9 cellular contexts compared by ENCODE assay signal in genomic region chr14:68506645-68507405, GRCh38.
DNase-seq lines count a peak whose midpoint lies in the region; ATAC-seq lines count a peak whose summit lies in the region.
"Had no signal": no experiment of that assay in that cellular context is flagged by ENCODE, and none has a peak within 500 bp of the region (broad histone marks: within the 10 kb centered on the region; RNA-seq: fewer than 3 reads in every experiment).

No MANE protein-coding gene starts in this region.

- peak overlapping the region; percentile 94 for H4K8ac ChIP-seq in mesenchymal stem cell (ENCODE audit: low read length)

- no peak overlapping the region for H2AFZ ChIP-seq in mesenchymal stem cell (ENCODE audit: low read depth, low read length)

- no peak overlapping the region for H2BK5ac ChIP-seq in mesenchymal stem cell (ENCODE audit: low read depth, low read length, poor library complexity, severe bottlenecking)

- no peaks in the 10 kb centered on the region for H3K36me3 ChIP-seq in mesenchymal stem cell (ENCODE audit: control insufficient read depth in 1 of 2, insufficient read depth in 2 of 2, low read depth in 1 of 2, low read length in 2 of 2)

- peak overlapping the region; percentile 57 to 82 for H3K4ac ChIP-seq in mesenchymal stem cell (ENCODE audit: low read depth in 1 of 2, low read length in 2 of 2)

- H3K4me3 ChIP-seq in mesenchymal stem cell (ENCODE audit: insufficient read depth in 1 of 2, low read depth in 1 of 2, low read length in 2 of 2) = no peak overlapping the region

- peak overlapping the region; percentile 94 for H4K91ac ChIP-seq in mesenchymal stem cell (ENCODE audit: low read length)

- ATAC-seq in GM18868 (IDR thresholded peaks at IDR 0.05; ENCODE audit: unreplicated experiment) = peak; percentile 77
- peak; percentile 66 for ATAC-seq in HG02885 (IDR thresholded peaks at IDR 0.05; ENCODE audit: poor library complexity, unreplicated experiment)
- ATAC-seq: Panc1 had no signal

- no peak overlapping the region for H3K4me2 ChIP-seq in mesenchymal stem cell (ENCODE audit: low read length, poor library complexity, severe bottlenecking)

- peak overlapping the region; percentile 8 for H2AK5ac ChIP-seq in mesenchymal stem cell (ENCODE audit: low read length, severe bottlenecking)

- 80% methylated on average over 10 of the region's 11 CpGs for WGBS in mesenchymal stem cell

- H3K79me1 ChIP-seq in mesenchymal stem cell (replicated peaks; ENCODE audit: low read length, poor library complexity, severe bottlenecking) = no peaks in the 10 kb centered on the region

- peak overlapping the region; percentile 19 for H2BK120ac ChIP-seq in mesenchymal stem cell (ENCODE audit: low read depth, low read length)

- H3K23ac ChIP-seq in mesenchymal stem cell (ENCODE audit: low read length in 2 of 2) = peak overlapping the region in 1 of 2 experiments; percentile 54

- H3K9ac ChIP-seq in mesenchymal stem cell (ENCODE audit: low read length) = no peak overlapping the region

- H3K14ac ChIP-seq in mesenchymal stem cell (ENCODE audit: low read length in 2 of 2) = peak overlapping the region in 1 of 2 experiments; percentile 75

- peaks cover 8% of the 10 kb centered on the region for H3K4me1 ChIP-seq in mesenchymal stem cell (ENCODE audit: control insufficient read depth, insufficient read depth, low read depth, low read length)

- no peak overlapping the region for H3K27ac ChIP-seq in mesenchymal stem cell (ENCODE audit: low read length, poor library complexity, severe bottlenecking)

- no peaks in the 10 kb centered on the region for H3K9me3 ChIP-seq in mesenchymal stem cell (ENCODE audit: control insufficient read depth, low read length)

- no peaks in the 10 kb centered on the region for H3K27me3 ChIP-seq in mesenchymal stem cell (ENCODE audit: control insufficient read depth in 1 of 2, insufficient read depth in 1 of 2, low read length in 2 of 2)

- H2BK15ac ChIP-seq in mesenchymal stem cell (ENCODE audit: low read depth, poor library complexity, severe bottlenecking) = peak overlapping the region; percentile 61

- DNase-seq in activated CD4-positive, alpha-beta T cell treated with anti-CD3 and anti-CD28 coated beads, Interleukin-2, amount 50 U/mL, for 1 hour = peak; percentile 23
- DNase-seq in mesenchymal stem cell (no peak), NCI-H1105 (lab: John Stamatoyannopoulos, UW) (no peak), GOT3 (lab: John Stamatoyannopoulos, UW) (no peak), middle frontal gyrus (ENCODE audit: extremely low spot score, low spot score) (no peak), hypothalamus (lab: John Stamatoyannopoulos, UW) (no peak)

- H2BK12ac ChIP-seq in mesenchymal stem cell (ENCODE audit: low read length in 2 of 2) = peak overlapping the region; percentile 89 to 90

- H3K18ac ChIP-seq in mesenchymal stem cell (ENCODE audit: low read depth in 1 of 2, low read length in 2 of 2) = peak overlapping the region; percentile 94 to 97
